Comparison of ENCODE assay signal across 27 cellular contexts in the genomic region with DNA sequence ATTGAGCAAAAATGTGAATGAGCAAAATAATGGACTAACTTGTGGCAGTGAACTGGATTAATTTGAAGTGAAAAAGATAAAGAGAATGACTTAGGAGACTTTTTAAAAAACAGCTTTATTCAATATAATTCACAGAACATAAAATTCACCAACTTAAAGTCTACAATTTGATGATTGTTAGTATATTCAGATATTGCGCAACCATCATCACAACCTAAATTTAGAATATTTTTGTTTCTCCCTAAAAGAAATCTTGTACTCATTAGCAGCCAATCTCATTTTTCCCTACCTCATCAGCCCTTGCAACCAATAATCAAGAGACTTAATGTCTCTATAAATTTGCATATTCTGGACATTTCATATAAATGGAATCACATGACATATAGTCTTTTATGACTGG.
"Had no signal": no experiment of that assay in that cellular context is flagged by ENCODE, and none has a peak within 500 bp of the region (broad histone marks: within the 10 kb centered on the region; RNA-seq: fewer than 3 reads in every experiment).

No MANE protein-coding gene starts in this region.

- H3K4me2 ChIP-seq: hepatocyte, smooth muscle cell had no signal

- H2AFZ ChIP-seq: hepatocyte had no signal

- ATAC-seq: left colon; left lung; lower lobe of right lung; naive thymus-derived CD8-positive, alpha-beta T cell; pancreas; right cardiac atrium; stimulated activated naive B cell treated with anti-CD40 and anti-IgM and Interleukin-4, amounts not matched to agents 10 μg/mL and 1 μg/mL and 100 μg/mL, for 72 hours; stimulated activated naive CD8-positive, alpha-beta T cell treated with anti-CD3 and anti-CD28 coated beads, Interleukin-15, Interleukin-2, amounts not matched to agents 100 U/mL and 50 U/mL, for 24 hours had no signal

- H3K4me1 ChIP-seq: left lung, lower lobe of right lung, pancreas, prostate gland, sigmoid colon, stomach, testis, thyroid gland, upper lobe of left lung, vagina had no signal

- H3K36me3 ChIP-seq: left lung, lower lobe of right lung, pancreas, prostate gland, sigmoid colon, stomach, thyroid gland, transverse colon, vagina had no signal

- FAIRE-seq: keratinocyte, pancreas had no signal

- H3K9me3 ChIP-seq: lower lobe of right lung, pancreas, prostate gland, stomach, testis, thyroid gland, transverse colon, upper lobe of left lung, vagina had no signal

- H3K27me3 ChIP-seq: hepatocyte, left lung, pancreas, sigmoid colon, stomach, testis, thyroid gland, transverse colon, upper lobe of left lung, vagina had no signal

- DNase-seq: left colon; left lung; lower lobe of right lung; mammary epithelial cell; mesenchymal stem cell; naive thymus-derived CD8-positive, alpha-beta T cell; nucleus accumbens; pancreas; posterior cingulate gyrus; retina; right cardiac atrium; sigmoid colon; stimulated activated CD4-positive, alpha-beta T cell treated with anti-CD3 and anti-CD28 coated beads, Interleukin-15, amount 100 ng/mL, for 24 hours; stimulated activated CD4-positive, alpha-beta T cell treated with anti-CD3 and anti-CD28 coated beads, Interleukin-2, amount 100 ng/mL, for 24 hours; stimulated activated CD4-positive, alpha-beta T cell treated with anti-CD3 and anti-CD28 coated beads, Interleukin-4, amount 100 ng/mL, for 1 hour; stimulated activated naive B cell treated with anti-CD40 and anti-IgM and Interleukin-4, amounts not matched to agents 10 μg/mL and 1 μg/mL and 100 μg/mL, for 72 hours; stimulated activated naive CD8-positive, alpha-beta T cell treated with anti-CD3 and anti-CD28 coated beads, Interleukin-15, Interleukin-2, amounts not matched to agents 100 U/mL and 50 U/mL, for 24 hours; stomach; testis; thyroid gland; transverse colon; upper lobe of left lung had no signal

- H3K4me3 ChIP-seq: hepatocyte, left lung, lower lobe of right lung, pancreas, prostate gland, sigmoid colon, smooth muscle cell, stomach, testis, thyroid gland, transverse colon, upper lobe of left lung, vagina had no signal

- H3K27ac ChIP-seq: hepatocyte, left lung, lower lobe of right lung, pancreas, prostate gland, sigmoid colon, stomach, testis, thyroid gland, transverse colon, upper lobe of left lung, vagina had no signal

- H3K79me2 ChIP-seq: hepatocyte had no signal
